ENCODE assay signal across 16 cellular contexts in the genomic region with DNA sequence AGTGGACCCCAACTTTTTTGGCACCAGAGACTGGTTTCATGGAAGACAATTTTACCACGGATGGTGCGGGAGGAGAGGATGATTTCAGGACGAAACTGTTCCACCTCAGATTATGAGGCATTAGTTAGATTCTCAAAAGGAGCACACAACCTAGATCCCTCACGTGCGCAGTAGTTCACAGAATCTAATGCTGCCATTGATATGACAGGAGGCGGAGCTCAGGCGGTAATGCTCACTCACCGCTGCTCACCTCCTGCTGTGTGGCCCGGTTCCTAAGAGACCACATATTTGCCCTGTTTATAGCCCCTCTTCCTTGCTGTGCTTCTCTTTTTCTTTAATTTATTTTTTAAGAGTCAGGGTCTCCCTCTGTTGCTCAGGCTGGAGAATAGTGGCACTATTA. TPM values are rescaled to one million over a fixed set of nuclear protein-coding genes. Genes with fewer than 3 reads are reported as not detected.
DNase-seq lines count a peak whose midpoint lies in the region; ATAC-seq and TF ChIP-seq lines count a peak whose summit lies in the region.
"Had no signal": no experiment of that assay in that cellular context is flagged by ENCODE, and none has a peak within 500 bp of the region (broad histone marks: within the 10 kb centered on the region; RNA-seq: fewer than 3 reads in every experiment).

No MANE protein-coding gene starts in this region.

- H3K4me3 Mint-ChIP-seq in activated T-cell treated with anti-CD3 and anti-CD28 coated beads, Interleukin-2, amount 50 U/mL, for 72 hours: peak overlapping the region; percentile 64 to 70
- H3K4me3 Mint-ChIP-seq in activated CD8-positive, alpha-beta T cell treated with anti-CD3 and anti-CD28 coated beads for 36 hours: peak overlapping the region; percentile 3
- peak overlapping the region; percentile 72 for H3K4me3 Mint-ChIP-seq in glutamatergic neuron (ENCODE audit: unreplicated experiment)

- H3K4me3 ChIP-seq in NB4 (ENCODE audit: low read depth, low read length): no peak overlapping the region
- H3K4me3 ChIP-seq: SJSA1 had no signal

- POLR2A ChIA-PET in activated CD8-positive, alpha-beta T cell treated with anti-CD3 and anti-CD28 coated beads for 36 hours (lab: Charles Lee): interaction anchor here (0.9 kb wide), 1 partner anchor 48 kb away, joined by 3 read pairs; the partner anchor contains the start of gene SH2D2A

- H3K27ac Mint-ChIP-seq in activated T-cell treated with anti-CD3 and anti-CD28 coated beads, Interleukin-2, amount 50 U/mL, for 72 hours: peak overlapping the region; percentile 78
- H3K27ac Mint-ChIP-seq in activated CD8-positive, alpha-beta T cell treated with anti-CD3 and anti-CD28 coated beads for 36 hours: peak overlapping the region; percentile 47
- H3K27ac Mint-ChIP-seq in glutamatergic neuron (ENCODE audit: unreplicated experiment): peak overlapping the region; percentile 87

- H3K9me3 Mint-ChIP-seq in activated T-cell treated with anti-CD3 and anti-CD28 coated beads, Interleukin-2, amount 50 U/mL, for 72 hours: no peaks in the 10 kb centered on the region
- no peaks in the 10 kb centered on the region for H3K9me3 Mint-ChIP-seq in activated CD8-positive, alpha-beta T cell treated with anti-CD3 and anti-CD28 coated beads for 36 hours
- H3K9me3 Mint-ChIP-seq in glutamatergic neuron (ENCODE audit: unreplicated experiment): peaks cover 30% of the 10 kb centered on the region

- DNase-seq in activated T-cell treated with anti-CD3 and anti-CD28 coated beads, Interleukin-2, amount 50 U/mL, for 72 hours: no peak
- DNase-seq in activated T-cell treated with anti-CD3 and anti-CD28 coated beads, Interleukin-2, amount 50 U/mL, for 1 hour: no peak
- peak; percentile 36 for DNase-seq in NB4 (ENCODE audit: low read depth)
- DNase-seq in activated CD8-positive, alpha-beta T cell treated with anti-CD3 and anti-CD28 coated beads for 36 hours: no peak
- DNase-seq in glutamatergic neuron: no peak
- DNase-seq in NCI-H2171 treated with DMSO at 0.1 percent for 48 hours (lab: John Stamatoyannopoulos, UW): no peak
- no peak for DNase-seq in stimulated activated CD4-positive, alpha-beta T cell treated with anti-CD3 and anti-CD28 coated beads, Interleukin-4, amount 100 ng/mL, for 24 hours
- no peak for DNase-seq in foreskin keratinocyte
- DNase-seq: BE2C, EL, NCI-H1048, NCI-H510A treated with DMSO at 0.1 percent for 48 hours had no signal

- H3K36me3 Mint-ChIP-seq in activated T-cell treated with anti-CD3 and anti-CD28 coated beads, Interleukin-2, amount 50 U/mL, for 72 hours (ENCODE audit: insufficient read depth in 2 of 2): peaks cover 0 to 2% of the 10 kb centered on the region in 2 donors
- H3K36me3 Mint-ChIP-seq in activated CD8-positive, alpha-beta T cell treated with anti-CD3 and anti-CD28 coated beads for 36 hours (ENCODE audit: low read depth): no peaks in the 10 kb centered on the region
- H3K36me3 Mint-ChIP-seq in glutamatergic neuron (ENCODE audit: unreplicated experiment): no peaks in the 10 kb centered on the region

- CTCF ChIA-PET in activated CD8-positive, alpha-beta T cell treated with anti-CD3 and anti-CD28 coated beads for 36 hours (lab: Charles Lee): interaction anchor here (0.9 to 13.5 kb wide), 3 partner anchors 27 to 47 kb away, joined by 3 to 273 read pairs (median 5); no protein-coding TSS in a partner anchor

- no peak for TF ChIP-seq POLR2A in NB4 (IDR thresholded peaks at IDR 0.05; ENCODE audit: extremely low read depth, insufficient read length)

- H3K27me3 Mint-ChIP-seq in activated T-cell treated with anti-CD3 and anti-CD28 coated beads, Interleukin-2, amount 50 U/mL, for 72 hours (ENCODE audit: low read depth): peaks cover 36% of the 10 kb centered on the region
- peaks cover 32% of the 10 kb centered on the region for H3K27me3 Mint-ChIP-seq in activated CD8-positive, alpha-beta T cell treated with anti-CD3 and anti-CD28 coated beads for 36 hours
- H3K27me3 Mint-ChIP-seq in glutamatergic neuron (ENCODE audit: unreplicated experiment): peaks cover 15% of the 10 kb centered on the region

- no peak for ATAC-seq in activated T-cell treated with anti-CD3 and anti-CD28 coated beads, Interleukin-2, amount 50 U/mL, for 72 hours (replicated peaks in 1 of 2)
- ATAC-seq in activated CD8-positive, alpha-beta T cell treated with anti-CD3 and anti-CD28 coated beads for 36 hours: no peak
- no peak for ATAC-seq in foreskin keratinocyte

- peaks cover 53% of the 10 kb centered on the region for H3K4me1 Mint-ChIP-seq in activated T-cell treated with anti-CD3 and anti-CD28 coated beads, Interleukin-2, amount 50 U/mL, for 72 hours (ENCODE audit: low read depth)
- H3K4me1 Mint-ChIP-seq in activated CD8-positive, alpha-beta T cell treated with anti-CD3 and anti-CD28 coated beads for 36 hours (ENCODE audit: low read depth): peaks cover 53% of the 10 kb centered on the region
- peaks cover 57% of the 10 kb centered on the region for H3K4me1 Mint-ChIP-seq in glutamatergic neuron (ENCODE audit: low read depth, unreplicated experiment)

- no peak overlapping the region for H3K27ac ChIP-seq in foreskin keratinocyte
- H3K27ac ChIP-seq: RWPE1, SJSA1 had no signal

- H3K27me3 ChIP-seq in foreskin keratinocyte: peaks cover 43% of the 10 kb centered on the region

- TF ChIP-seq CTCF in NB4 (IDR thresholded peaks at IDR 0.05; ENCODE audit: low read depth, low read length) (no peak), glutamatergic neuron (IDR thresholded peaks at IDR 0.05; ENCODE audit: partially characterized antibody, unreplicated experiment) (no peak), foreskin keratinocyte (conservative IDR thresholded peaks at IDR 0.05) (no peak)
- no peak for TF ChIP-seq CTCF in activated CD8-positive, alpha-beta T cell treated with anti-CD3 and anti-CD28 coated beads for 36 hours (IDR thresholded peaks at IDR 0.05)

- no peaks in the 10 kb centered on the region for H3K4me1 ChIP-seq in foreskin keratinocyte

- intact Hi-C loops in activated CD8-positive, alpha-beta T cell treated with anti-CD3 and anti-CD28 coated beads for 36 hours (cut with micrococcal nuclease): no loop called here

RNA-seq across cellular contexts. Expression of gene NTRK1, which starts 4.6 kb away (rescaled TPM):
- total RNA-seq in activated T-cell treated with anti-CD3 and anti-CD28 coated beads, Interleukin-2, amount 50 U/mL, for 72 hours: 10 to 100 TPM; 16.8 to 21.4 TPM
- total RNA-seq in activated CD8-positive, alpha-beta T cell treated with anti-CD3 and anti-CD28 coated beads for 36 hours: 10 to 100 TPM; 23.5 to 25.9 TPM
- total RNA-seq in glutamatergic neuron (ENCODE audit: unreplicated experiment): 296 TPM
- total RNA-seq in foreskin keratinocyte: not detected in 2 replicates
- polyA plus RNA-seq in foreskin keratinocyte: 0.03 TPM in 1 of 2 replicates, not detected in the other
- total RNA-seq: SJSA1 had no signal
- polyA plus RNA-seq: AG04450 had no signal

RNA-seq across cellular contexts. Expression of gene INSRR, which starts 6.3 kb away (rescaled TPM):
- total RNA-seq in activated T-cell treated with anti-CD3 and anti-CD28 coated beads, Interleukin-2, amount 50 U/mL, for 72 hours: under 1 TPM; 0.17 to 0.30 TPM
- total RNA-seq in activated CD8-positive, alpha-beta T cell treated with anti-CD3 and anti-CD28 coated beads for 36 hours: under 1 TPM; 0.47 to 0.54 TPM
- total RNA-seq in glutamatergic neuron (ENCODE audit: unreplicated experiment) (6.9 TPM), foreskin keratinocyte (not detected in 2 replicates)
- not detected in 2 replicates for polyA plus RNA-seq in foreskin keratinocyte
- total RNA-seq: H1, SJSA1 had no signal
- polyA plus RNA-seq: AG04450 had no signal

RNA-seq across cellular contexts. Expression of gene PEAR1, which starts 28.3 kb away (rescaled TPM):
- under 1 TPM in 1 of 2 donors, not detected in 1; 0.07 TPM for total RNA-seq in activated T-cell treated with anti-CD3 and anti-CD28 coated beads, Interleukin-2, amount 50 U/mL, for 72 hours
- under 1 TPM in 1 of 2 experiments, not detected in 1; 0.07 TPM for total RNA-seq in activated CD8-positive, alpha-beta T cell treated with anti-CD3 and anti-CD28 coated beads for 36 hours
- total RNA-seq in glutamatergic neuron (ENCODE audit: unreplicated experiment) (1.2 TPM), foreskin keratinocyte (6.6 and 7.3 TPM in 2 replicates)
- 3.3 and 4.0 TPM in 2 replicates for polyA plus RNA-seq in foreskin keratinocyte

RNA-seq across cellular contexts. Expression of gene SH2D2A, which starts 48.6 kb away (rescaled TPM):
- 100 to 1,000 TPM; 221 to 246 TPM for total RNA-seq in activated T-cell treated with anti-CD3 and anti-CD28 coated beads, Interleukin-2, amount 50 U/mL, for 72 hours
- total RNA-seq in activated CD8-positive, alpha-beta T cell treated with anti-CD3 and anti-CD28 coated beads for 36 hours: 100 to 1,000 TPM; 297 to 315 TPM
- total RNA-seq in glutamatergic neuron (ENCODE audit: unreplicated experiment) (0.86 TPM), foreskin keratinocyte (8.4 and 12.1 TPM in 2 replicates)
- polyA plus RNA-seq in foreskin keratinocyte: 13.7 and 17.3 TPM in 2 replicates
- total RNA-seq: SJSA1 had no signal

RNA-seq across cellular contexts. Expression of gene LRRC71, which starts 55.2 kb away (rescaled TPM):
- total RNA-seq in activated T-cell treated with anti-CD3 and anti-CD28 coated beads, Interleukin-2, amount 50 U/mL, for 72 hours: not detected
- total RNA-seq in activated CD8-positive, alpha-beta T cell treated with anti-CD3 and anti-CD28 coated beads for 36 hours: not detected
- not detected for total RNA-seq in glutamatergic neuron (ENCODE audit: unreplicated experiment)
- total RNA-seq in foreskin keratinocyte: not detected in 2 replicates
- polyA plus RNA-seq in foreskin keratinocyte: not detected in 2 replicates
- total RNA-seq: H1, SJSA1 had no signal
- polyA plus RNA-seq: AG04450 had no signal

Comparison
In these comparisons a context has a peak if more than half of its experiments do, and no peak if none do; other contexts are left out.
1. H3K4me3 Mint-ChIP-seq: peak in every context shown above with its lines; median percentile 72 in glutamatergic neuron; 67 in activated T-cell treated with anti-CD3 and anti-CD28 coated beads, Interleukin-2, amount 50 U/mL, for 72 hours; 3 in activated CD8-positive, alpha-beta T cell treated with anti-CD3 and anti-CD28 coated beads for 36 hours.
2. RNA of gene NTRK1, which starts 4.6 kb away (total RNA-seq): 296 TPM in glutamatergic neuron (single experiment), 23.5 to 25.9 TPM in activated CD8-positive, alpha-beta T cell treated with anti-CD3 and anti-CD28 coated beads for 36 hours and 16.8 to 21.4 TPM in activated T-cell treated with anti-CD3 and anti-CD28 coated beads, Interleukin-2, amount 50 U/mL, for 72 hours; not detected in foreskin keratinocyte; every median in the first group is over 10 times any median in the second.
3. Peak in every context shown above with its lines, with median percentiles within 50 percentile points of each other: H3K27ac Mint-ChIP-seq.